In the genomic region with DNA sequence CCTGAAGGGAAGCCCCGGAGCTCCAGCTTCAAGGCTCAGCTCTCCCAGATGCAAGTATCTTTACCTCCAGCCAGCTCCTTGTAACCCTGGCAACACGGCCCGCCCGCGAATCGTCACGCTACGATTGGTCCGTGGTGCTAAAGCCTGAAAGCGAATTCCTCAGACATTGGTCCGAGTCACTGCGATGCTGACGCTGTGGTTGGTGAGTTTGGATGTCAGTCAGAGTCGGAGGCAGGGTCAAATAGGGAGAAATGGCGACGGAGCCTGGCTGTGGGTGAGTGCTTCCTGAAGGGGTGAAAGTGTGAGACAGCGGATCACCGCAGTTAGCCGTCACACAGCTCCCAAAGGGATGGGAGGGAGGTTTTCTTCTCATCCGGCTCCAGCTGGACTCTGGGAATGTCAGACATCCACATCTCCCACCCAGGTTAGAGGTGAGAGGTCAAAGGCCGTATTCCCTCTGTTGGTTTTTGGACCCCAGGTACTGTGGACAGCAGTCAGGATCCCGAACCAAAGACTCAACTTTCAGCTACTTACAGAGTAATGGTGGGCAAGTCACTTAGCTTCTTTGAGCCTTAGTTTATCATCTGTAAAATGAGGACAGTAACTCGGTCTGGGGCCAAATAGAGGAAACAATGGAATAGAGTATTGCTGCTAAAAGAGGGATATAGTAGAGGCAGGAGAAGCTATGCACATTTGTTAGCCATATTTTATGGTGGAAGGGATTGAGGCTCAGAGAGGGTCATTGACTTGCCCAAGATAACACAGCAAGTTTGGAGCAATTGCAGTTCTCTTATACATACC, we compare ENCODE assay signal across 9 cellular contexts. TPM values are rescaled to one million over a fixed set of nuclear protein-coding genes. Genes with fewer than 3 reads are reported as not detected.
A peak's percentile ranks its signal among the peaks of the same experiment; 100 is the strongest.
DNase-seq lines count a peak whose midpoint lies in the region; ATAC-seq, FAIRE-seq and TF ChIP-seq lines count a peak whose summit lies in the region.
"Had no signal": no experiment of that assay in that cellular context is flagged by ENCODE, and none has a peak within 500 bp of the region (broad histone marks: within the 10 kb centered on the region; RNA-seq: fewer than 3 reads in every experiment).

A gene (plus strand): TSS at position 240 of the 801 bp plus-strand sequence. CDS start 1,366 bp downstream, outside the sequence.

- peaks cover 15% of the 10 kb centered on the region for H3K79me2 ChIP-seq in keratinocyte (ENCODE audit: control insufficient read depth, insufficient read depth, low read length)

- peak; percentile 93 to 95 for DNase-seq in AML-193 (lab: John Stamatoyannopoulos, UW)
- DNase-seq in NCI-H446 treated with DMSO at 0.1 percent for 48 hours (lab: John Stamatoyannopoulos, UW) = peak; percentile 97
- peak; percentile 99 for DNase-seq in activated CD4-positive, CD25-positive, alpha-beta regulatory T cell treated with anti-CD3 and anti-CD28 coated beads, Interleukin-2, amount 50 U/mL, for 72 hours
- DNase-seq in cerebellum (ENCODE audit: low spot score) = peak; percentile 99
- peak; percentile 92 for DNase-seq in keratinocyte (ENCODE audit: low read depth, low spot score)
- DNase-seq in stimulated activated CD4-positive, alpha-beta T cell treated with anti-CD3 and anti-CD28 coated beads, Interleukin-12 subunit alpha, Interleukin-12 subunit beta, amount 100 ng/mL, for 48 hours (ENCODE audit: low read depth in 2 of 3, low spot score in 1 of 3) = peak; percentile 98 to 99 (median 99)

- peak within 1 kb of the TSS; percentile 66 to 94 (median 77) for H3K4me3 ChIP-seq in keratinocyte (ENCODE audit: control insufficient read depth in 2 of 3, extremely low read depth in 1 of 3, insufficient read depth in 2 of 3, low read depth in 1 of 3, low read length in 3 of 3)

- H3K9ac ChIP-seq in keratinocyte (ENCODE audit: control insufficient read depth, extremely low read depth, insufficient read depth, low read length) = peak within 1 kb of the TSS; percentile 94

- no peak for TF ChIP-seq CTCF in keratinocyte (optimal IDR thresholded peaks at IDR 0.05 in 1 of 3, IDR thresholded peaks at IDR 0.05 in 1 of 3, conservative IDR thresholded peaks at IDR 0.05 in 1 of 3; ENCODE audit: extremely low read depth in 1 of 3, insufficient read depth in 2 of 3, low read length in 3 of 3)

- peak within 1 kb of the TSS; percentile 80 for H3K27ac ChIP-seq in keratinocyte (ENCODE audit: control insufficient read depth, insufficient read depth, low read length)

- H3K9me1 ChIP-seq in keratinocyte (ENCODE audit: control insufficient read depth, extremely low read depth, insufficient read depth, low read length) = no peaks in the 10 kb centered on the region

- FAIRE-seq in keratinocyte (lab: Jason Lieb, UNC) = peak; percentile 92
- FAIRE-seq: colon had no signal

- peaks cover 11 to 13% of the 10 kb centered on the region in 2 experiments for H3K36me3 ChIP-seq in keratinocyte (ENCODE audit: control insufficient read depth in 2 of 2, extremely low read depth in 1 of 2, insufficient read depth in 2 of 2, low read length in 2 of 2)

- peak; percentile 94 for ATAC-seq in HG03378 (IDR thresholded peaks at IDR 0.05; ENCODE audit: unreplicated experiment)

- TF ChIP-seq POLR2A in GM19099 (IDR thresholded peaks at IDR 0.05; ENCODE audit: extremely low read depth, insufficient read length, low read depth) = peak; percentile 89

- H3K4me2 ChIP-seq in keratinocyte (ENCODE audit: control insufficient read depth, extremely low read depth, insufficient read depth, low read depth, low read length) = peak within 1 kb of the TSS; percentile 93

- H4K20me1 ChIP-seq in keratinocyte (ENCODE audit: control insufficient read depth, extremely low read depth, insufficient read depth, low read length) = no peaks in the 10 kb centered on the region

- H3K27me3 ChIP-seq in keratinocyte (ENCODE audit: control insufficient read depth, extremely low read depth, insufficient read depth, low read length) = no peaks in the 10 kb centered on the region

- no peaks in the 10 kb centered on the region for H3K9me3 ChIP-seq in keratinocyte (ENCODE audit: control insufficient read depth, low read depth, low read length)

- dilution Hi-C loops in keratinocyte (cut with MboI; ENCODE audit: extremely low pct_ligation_motif_present, low sequenced_read_pairs) = no loop called here

- H2AFZ ChIP-seq in keratinocyte (ENCODE audit: control insufficient read depth, low read length) = peak within 1 kb of the TSS; percentile 60

- H3K4me1 ChIP-seq in keratinocyte (ENCODE audit: control insufficient read depth, extremely low read depth, insufficient read depth, low read length) = peaks cover 10% of the 10 kb centered on the region

RNA-seq across cellular contexts. Expression of the gene that starts here (rescaled TPM):
- total RNA-seq in cerebellum = 7.5 TPM
- polyA plus RNA-seq in keratinocyte = 4.3 to 4.9 TPM (median 4.4 TPM) in 3 replicates
- 1.5 TPM for polyA plus RNA-seq in keratinocyte (2011; ENCODE audit: low read depth)
- polyA plus RNA-seq in keratinocyte (2011; cell fraction: cytosol; rRNA removed) = 3.0 and 3.4 TPM in 2 replicates
- polyA plus RNA-seq in keratinocyte (2011; cell fraction: nucleus; rRNA removed) = 5.0 and 8.0 TPM in 2 replicates
- 6.1 and 7.7 TPM in 2 replicates for polyA plus RNA-seq in keratinocyte (2012; ENCODE audit: low replicate concordance)
- polyA minus RNA-seq in keratinocyte = 19.7 to 22.0 TPM (median 20.8 TPM) in 3 replicates
- polyA minus RNA-seq in keratinocyte (2011; cell fraction: cytosol; rRNA and poly(A)+ RNA removed) = 8.8 TPM
- polyA minus RNA-seq in keratinocyte (2011; cell fraction: nucleus; rRNA and poly(A)+ RNA removed) = 7.1 and 8.9 TPM in 2 replicates

Comparison
In these comparisons a context has a peak if more than half of its experiments do, and no peak if none do; other contexts are left out.
1. Peak in every context shown above with its lines: DNase-seq, ATAC-seq, H3K4me3 ChIP-seq and H3K27ac ChIP-seq.